Comparison of ENCODE assay signal across 8 cellular contexts in genomic region chr15:101652783-101653430, GRCh38. TPM values are rescaled to one million over a fixed set of nuclear protein-coding genes. Genes with fewer than 3 reads are reported as not detected.
DNase-seq lines count a peak whose midpoint lies in the region; ATAC-seq and TF ChIP-seq lines count a peak whose summit lies in the region.

No MANE protein-coding gene starts in this region.

- no peak for ATAC-seq in activated CD8-positive, alpha-beta memory T cell treated with anti-CD3 and anti-CD28 coated beads, Interleukin-2, amount 10 ng/mL, durations not matched to agents 7 days and 5 days
- no peak for ATAC-seq in activated B cell treated with CpG ODN at 0.5 μM for 24 hours (ENCODE audit: low read depth)
- no peak for ATAC-seq in GM18858 (IDR thresholded peaks at IDR 0.05; ENCODE audit: unreplicated experiment)

- no peaks in the 10 kb centered on the region for H3K27me3 ChIP-seq in neutrophil

- H3K4me3 ChIP-seq in fibroblast of mammary gland (ENCODE audit: control insufficient read depth, low read depth, low read length) (peak overlapping the region; percentile 73), neutrophil (ENCODE audit: low read depth in 1 of 2, low read length in 1 of 2) (peak overlapping the region; percentile 87 to 94)

- no peak for DNase-seq in activated CD8-positive, alpha-beta memory T cell treated with anti-CD3 and anti-CD28 coated beads, Interleukin-2, amount 10 ng/mL, durations not matched to agents 7 days and 5 days
- DNase-seq in activated CD8-positive, alpha-beta memory T cell treated with anti-CD3 and anti-CD28 coated beads, Interleukin-2, amount 50 U/mL, for 48 hours, result no peak
- no peak for DNase-seq in activated B cell treated with CpG ODN at 0.5 μM for 24 hours
- DNase-seq in fibroblast of mammary gland (ENCODE audit: low read depth), result peak; percentile 67
- no peak for DNase-seq in islet precursor cell
- no peak for DNase-seq in T-helper 9 cell

- peaks cover 12% of the 10 kb centered on the region for H3K36me3 Mint-ChIP-seq in activated CD8-positive, alpha-beta memory T cell treated with anti-CD3 and anti-CD28 coated beads, Interleukin-2, amount 10 ng/mL, durations not matched to agents 7 days and 5 days
- peaks cover 20% of the 10 kb centered on the region for H3K36me3 Mint-ChIP-seq in activated B cell treated with CpG ODN at 0.5 μM for 24 hours (ENCODE audit: low read depth)

- H3K4me1 Mint-ChIP-seq in activated CD8-positive, alpha-beta memory T cell treated with anti-CD3 and anti-CD28 coated beads, Interleukin-2, amount 10 ng/mL, durations not matched to agents 7 days and 5 days, result peaks cover 46% of the 10 kb centered on the region
- peaks cover 46% of the 10 kb centered on the region for H3K4me1 Mint-ChIP-seq in activated B cell treated with CpG ODN at 0.5 μM for 24 hours

- peak overlapping the region; percentile 96 for H3K27ac Mint-ChIP-seq in activated CD8-positive, alpha-beta memory T cell treated with anti-CD3 and anti-CD28 coated beads, Interleukin-2, amount 10 ng/mL, durations not matched to agents 7 days and 5 days
- H3K27ac Mint-ChIP-seq in activated B cell treated with CpG ODN at 0.5 μM for 24 hours, result peak overlapping the region; percentile 95

- intact Hi-C loops in activated B cell treated with CpG ODN at 0.5 μM for 24 hours (cut with micrococcal nuclease), result loop anchor here (1.0 to 5.0 kb wide), 6 partner anchors 71 to 1051 kb away; partner anchors contain the start of genes ASB7, CHSY1, LINS1 and LRRK1

- H3K4me3 Mint-ChIP-seq in activated CD8-positive, alpha-beta memory T cell treated with anti-CD3 and anti-CD28 coated beads, Interleukin-2, amount 10 ng/mL, durations not matched to agents 7 days and 5 days, result peak overlapping the region; percentile 93
- peak overlapping the region; percentile 92 for H3K4me3 Mint-ChIP-seq in activated B cell treated with CpG ODN at 0.5 μM for 24 hours

- H3K36me3 ChIP-seq in neutrophil, result peaks cover 10% of the 10 kb centered on the region

- H3K9me3 Mint-ChIP-seq in activated CD8-positive, alpha-beta memory T cell treated with anti-CD3 and anti-CD28 coated beads, Interleukin-2, amount 10 ng/mL, durations not matched to agents 7 days and 5 days (ENCODE audit: low read depth), result no peaks in the 10 kb centered on the region
- H3K9me3 Mint-ChIP-seq in activated B cell treated with CpG ODN at 0.5 μM for 24 hours, result no peaks in the 10 kb centered on the region

- TF ChIP-seq CTCF in activated B cell treated with CpG ODN at 0.5 μM for 24 hours (IDR thresholded peaks at IDR 0.05) (no peak), fibroblast of mammary gland (conservative IDR thresholded peaks at IDR 0.05; ENCODE audit: control insufficient read depth, insufficient read depth, low read depth, low read length) (no peak), neutrophil (IDR thresholded peaks at IDR 0.05) (no peak)

- no peaks in the 10 kb centered on the region for H3K9me3 ChIP-seq in neutrophil

- peak overlapping the region; percentile 98 for H3K27ac ChIP-seq in neutrophil

- H3K27me3 Mint-ChIP-seq in activated CD8-positive, alpha-beta memory T cell treated with anti-CD3 and anti-CD28 coated beads, Interleukin-2, amount 10 ng/mL, durations not matched to agents 7 days and 5 days, result no peaks in the 10 kb centered on the region
- H3K27me3 Mint-ChIP-seq in activated B cell treated with CpG ODN at 0.5 μM for 24 hours, result no peaks in the 10 kb centered on the region

- POLR2A ChIA-PET in activated B cell treated with CpG ODN at 0.5 μM for 24 hours (lab: Charles Lee), result interaction anchor here (1.7 to 4.3 kb wide), 2 partner anchors 71 to 357 kb away, joined by 7 to 29 read pairs; partner anchors contain the start of genes SNRPA1 and TARS3

- CTCF ChIA-PET in activated CD8-positive, alpha-beta memory T cell treated with anti-CD3 and anti-CD28 coated beads, Interleukin-2, amount 10 ng/mL, durations not matched to agents 7 days and 5 days (lab: Charles Lee), result interaction anchor here (1.4 to 6.5 kb wide), 4 partner anchors 11 to 355 kb away, joined by 3 to 37 read pairs (median 8); partner anchors contain the start of gene TARS3
- CTCF ChIA-PET in activated B cell treated with CpG ODN at 0.5 μM for 24 hours (lab: Charles Lee), result interaction anchor here (1.6 kb wide), 2 partner anchors 12 to 364 kb away, joined by 5 to 8 read pairs; no protein-coding TSS in a partner anchor

- peaks cover 29 to 32% of the 10 kb centered on the region in 2 experiments for H3K4me1 ChIP-seq in neutrophil (ENCODE audit: control insufficient read depth in 1 of 2, insufficient read depth in 1 of 2, low read depth in 1 of 2, low read length in 1 of 2)

RNA-seq across cellular contexts. Expression of gene TM2D3, which starts 0.7 kb away (rescaled TPM):
- 10 to 100 TPM; 43.2 to 51.6 TPM for total RNA-seq in activated CD8-positive, alpha-beta memory T cell treated with anti-CD3 and anti-CD28 coated beads, Interleukin-2, amount 10 ng/mL, durations not matched to agents 7 days and 5 days
- total RNA-seq in activated B cell treated with CpG ODN at 0.5 μM for 24 hours, result 45.8 and 49.9 TPM in 2 replicates
